Comparison of ENCODE assay signal across 1 cellular context in genomic region chr1:182291584-182292192, GRCh38.
TF ChIP-seq lines count a peak whose summit lies in the region.

No MANE protein-coding gene starts in this region.

TF ChIP-seq in HepG2, 621 proteins besides CTCF, POLR2A, EP300 and RAD21 (continued from another document and continues in another):
- TF ChIP-seq ZNF441 (CRISPR knock-in tag; IDR thresholded peaks at IDR 0.05; ENCODE audit: borderline replicate concordance) = 0 out of 2 replicates have a peak, but pooled peaks have one; percentile 14
- no peak; the same call in 1 of the 2 replicates for TF ChIP-seq MAX (IDR thresholded peaks at IDR 0.05)
- TF ChIP-seq TBX2 (CRISPR knock-in tag; IDR thresholded peaks at IDR 0.05; ENCODE audit: borderline replicate concordance) = peak; percentile 82; the same call in 1 of the 2 replicates
- TF ChIP-seq ZNF263 (CRISPR knock-in tag; IDR thresholded peaks at IDR 0.05) = no peak
- TF ChIP-seq HNRNPUL1 (IDR thresholded peaks at IDR 0.05; ENCODE audit: low read depth, low read length) = peak; percentile 56; the same call in 1 of the 2 replicates
- TF ChIP-seq TRIM22 (IDR thresholded peaks at IDR 0.05) = no peak
- no peak for TF ChIP-seq E2F5 (CRISPR knock-in tag; conservative IDR thresholded peaks at IDR 0.05)
- no peak; the same call in 1 of the 2 replicates for TF ChIP-seq RCOR2 (CRISPR knock-in tag; IDR thresholded peaks at IDR 0.05)
- no peak for TF ChIP-seq HHEX (CRISPR knock-in tag; IDR thresholded peaks at IDR 0.05)
- no peak for TF ChIP-seq KDM2A (CRISPR knock-in tag; IDR thresholded peaks at IDR 0.05; ENCODE audit: borderline replicate concordance, low read depth)
- TF ChIP-seq SNAI1 (CRISPR knock-in tag; IDR thresholded peaks at IDR 0.05; ENCODE audit: borderline replicate concordance) = no peak
- no peak for TF ChIP-seq LBX2 (CRISPR knock-in tag; IDR thresholded peaks at IDR 0.05; ENCODE audit: borderline replicate concordance)
- no peak for TF ChIP-seq TIGD3 (CRISPR knock-in tag; IDR thresholded peaks at IDR 0.05; ENCODE audit: borderline replicate concordance)
- TF ChIP-seq ZNF513 (CRISPR knock-in tag; conservative IDR thresholded peaks at IDR 0.05) = no peak
- peak; percentile 94 for TF ChIP-seq HIC2 (CRISPR knock-in tag; IDR thresholded peaks at IDR 0.05; ENCODE audit: low read depth)
- TF ChIP-seq BCL3 (CRISPR knock-in tag; IDR thresholded peaks at IDR 0.05) = no peak
- no peak for TF ChIP-seq MAZ (IDR thresholded peaks at IDR 0.05; ENCODE audit: borderline replicate concordance, low read depth, low read length)
- no peak for TF ChIP-seq MAZ (CRISPR knock-in tag; IDR thresholded peaks at IDR 0.05; ENCODE audit: low read depth)
- TF ChIP-seq HMG20A (CRISPR knock-in tag; IDR thresholded peaks at IDR 0.05; ENCODE audit: borderline replicate concordance) = peak; percentile 84; the same call in 1 of the 2 replicates
- no peak for TF ChIP-seq ISX (CRISPR knock-in tag; conservative IDR thresholded peaks at IDR 0.05)
- no peak for TF ChIP-seq MBNL3 (CRISPR knock-in tag; conservative IDR thresholded peaks at IDR 0.05)
- TF ChIP-seq ATF3 (CRISPR knock-in tag; IDR thresholded peaks at IDR 0.05) = no peak
- no peak for TF ChIP-seq HMGA1 (CRISPR knock-in tag; conservative IDR thresholded peaks at IDR 0.05)
- no peak for TF ChIP-seq RFX5 (IDR thresholded peaks at IDR 0.05; ENCODE audit: low read depth, low read length)
- peak; percentile 58; the same call in 1 of the 2 replicates for TF ChIP-seq CHD4 (IDR thresholded peaks at IDR 0.05; ENCODE audit: borderline replicate concordance, low read length)
- no peak for TF ChIP-seq ZNF367 (CRISPR knock-in tag; IDR thresholded peaks at IDR 0.05; ENCODE audit: borderline replicate concordance)
- TF ChIP-seq PRDM4 (CRISPR knock-in tag; IDR thresholded peaks at IDR 0.05; ENCODE audit: borderline replicate concordance) = no peak
- no peak for TF ChIP-seq SOX6 (IDR thresholded peaks at IDR 0.05)
- TF ChIP-seq SOX6 (CRISPR knock-in tag; IDR thresholded peaks at IDR 0.05) = peak; percentile 92
- no peak for TF ChIP-seq PAX8 (CRISPR knock-in tag; IDR thresholded peaks at IDR 0.05; ENCODE audit: borderline replicate concordance)
- TF ChIP-seq ZFP36L1 (CRISPR knock-in tag; IDR thresholded peaks at IDR 0.05) = no peak
- TF ChIP-seq HNRNPL (IDR thresholded peaks at IDR 0.05; ENCODE audit: low read depth, low read length) = peak; percentile 84
- no peak for TF ChIP-seq U2AF2 (IDR thresholded peaks at IDR 0.05; ENCODE audit: low read depth, low read length)
- TF ChIP-seq ZSCAN20 (CRISPR knock-in tag; IDR thresholded peaks at IDR 0.05; ENCODE audit: borderline replicate concordance) = 0 out of 2 replicates have a peak, but pooled peaks have one; percentile 39
- TF ChIP-seq ZNF264 (CRISPR knock-in tag; IDR thresholded peaks at IDR 0.05) = peak; percentile 95
- peak; percentile 35; the same call in 1 of the 2 replicates for TF ChIP-seq ZNF224 (CRISPR knock-in tag; IDR thresholded peaks at IDR 0.05)
- TF ChIP-seq ZNF24 (IDR thresholded peaks at IDR 0.05) = no peak
- peak; percentile 24; the same call in 1 of the 2 replicates for TF ChIP-seq ZBTB39 (CRISPR knock-in tag; IDR thresholded peaks at IDR 0.05)
- TF ChIP-seq ZSCAN9 (CRISPR knock-in tag; IDR thresholded peaks at IDR 0.05; ENCODE audit: borderline replicate concordance) = 0 out of 2 replicates have a peak, but pooled peaks have one; percentile 60
- 0 out of 2 replicates have a peak, but pooled peaks have one; percentile 31 for TF ChIP-seq ARID3A (IDR thresholded peaks at IDR 0.05; ENCODE audit: low read depth, low read length)
- TF ChIP-seq ZNF33B (CRISPR knock-in tag; IDR thresholded peaks at IDR 0.05) = no peak
- TF ChIP-seq MYNN (CRISPR knock-in tag; IDR thresholded peaks at IDR 0.05; ENCODE audit: low read depth) = no peak
- no peak for TF ChIP-seq SMARCE1 (IDR thresholded peaks at IDR 0.05; ENCODE audit: borderline replicate concordance)
- TF ChIP-seq BRD4 (CRISPR knock-in tag; IDR thresholded peaks at IDR 0.05) = peak; percentile 67
- peak; percentile 14; the same call in 1 of the 2 replicates for TF ChIP-seq GABPB1 (CRISPR knock-in tag; IDR thresholded peaks at IDR 0.05)
- no peak for TF ChIP-seq ZNF557 (CRISPR knock-in tag; IDR thresholded peaks at IDR 0.05)
- no peak for TF ChIP-seq PRMT3 (CRISPR knock-in tag; IDR thresholded peaks at IDR 0.05; ENCODE audit: borderline replicate concordance, low read depth)
- peak; percentile 55; the same call in 1 of the 2 replicates for TF ChIP-seq ZNF724P (CRISPR knock-in tag; IDR thresholded peaks at IDR 0.05; ENCODE audit: borderline replicate concordance)
- peak; percentile 9; the same call in 1 of the 2 replicates for TF ChIP-seq CEBPG (CRISPR knock-in tag; IDR thresholded peaks at IDR 0.05)
- peak; percentile 16; the same call in 1 of the 2 replicates for TF ChIP-seq RXRA (CRISPR knock-in tag; IDR thresholded peaks at IDR 0.05)
- TF ChIP-seq ZNF431 (CRISPR knock-in tag; IDR thresholded peaks at IDR 0.05; ENCODE audit: borderline replicate concordance, low read depth) = no peak
